ENCODE assay signal across 12 cellular contexts in the genomic region with DNA sequence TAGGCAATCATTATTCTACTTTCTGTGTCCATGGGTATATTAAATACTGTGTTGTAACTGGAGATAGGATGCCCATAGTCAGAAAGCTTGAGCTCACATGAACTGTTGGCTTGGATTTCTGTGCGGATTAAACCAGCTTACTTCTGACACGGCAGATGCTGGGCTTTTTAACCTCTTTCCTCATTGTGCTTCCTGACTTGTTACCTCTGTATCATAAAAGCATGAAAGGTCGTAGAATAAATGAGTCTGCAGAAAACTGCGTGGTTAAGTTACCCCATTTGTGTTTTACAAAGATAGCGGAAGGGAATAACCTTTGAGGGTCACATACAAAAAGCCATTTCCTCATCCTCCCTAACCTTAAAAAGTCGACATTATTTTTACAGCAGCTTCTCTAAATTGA.
DNase-seq lines count a peak whose midpoint lies in the region; FAIRE-seq and TF ChIP-seq lines count a peak whose summit lies in the region.
"Had no signal": no experiment of that assay in that cellular context is flagged by ENCODE, and none has a peak within 500 bp of the region (broad histone marks: within the 10 kb centered on the region; RNA-seq: fewer than 3 reads in every experiment).

No MANE protein-coding gene starts in this region.

- no peak overlapping the region for H2BK120ac ChIP-seq in H1 (replicated peaks; ENCODE audit: low read depth, low read length)

- H3K9ac ChIP-seq in H1 (replicated peaks in 1 of 4; ENCODE audit: extremely low read depth in 1 of 4, low read depth in 3 of 4, low read length in 3 of 4) = no peak overlapping the region

- H3K9me3 ChIP-seq in H1 (ENCODE audit: insufficient read depth in 2 of 2, low read depth in 1 of 2, low read length in 1 of 2) = no peaks in the 10 kb centered on the region

- FAIRE-seq in H1 (lab: Jason Lieb, UNC) (peak; percentile 28), frontal cortex (lab: Jason Lieb, UNC) (no peak)

- H3K4me3 Mint-ChIP-seq in progenitor cell of endocrine pancreas (ENCODE audit: low read depth) = no peak overlapping the region
- H3K4me3 Mint-ChIP-seq: activated B cell treated with CpG ODN at 0.5 μM for 24 hours; central memory CD8-positive, alpha-beta T cell had no signal

- H3K36me3 Mint-ChIP-seq in progenitor cell of endocrine pancreas (ENCODE audit: insufficient read depth) = peaks cover under 1% of the 10 kb centered on the region

- no peak for TF ChIP-seq POLR2A in H1 (IDR thresholded peaks at IDR 0.05; ENCODE audit: control extremely low read depth in 1 of 2, low read depth in 2 of 2, low read length in 2 of 2)

- H4K91ac ChIP-seq in H1 (replicated peaks; ENCODE audit: insufficient read length, low read length) = no peak overlapping the region

- 0 out of 4 replicates have a peak, but pooled peaks cover 0 to 2% of the 10 kb centered on the region in 2 experiments for H3K79me2 ChIP-seq in H1 (ENCODE audit: control insufficient read depth in 1 of 2, insufficient read depth in 2 of 2, low read length in 2 of 2)

- no peak overlapping the region for H2AFZ ChIP-seq in H1 (ENCODE audit: low read length)

- H3K79me1 ChIP-seq in H1 (ENCODE audit: low read depth, low read length) = 0 out of 2 replicates have a peak, but pooled peaks cover 2% of the 10 kb centered on the region

- no peak overlapping the region for H2BK12ac ChIP-seq in H1 (ENCODE audit: low read depth, low read length)

- WGBS in H1 (ENCODE audit: extremely low coverage in 1 of 2, insufficient coverage in 1 of 2, insufficient read length in 1 of 2, insufficient replicate concordance in 2 of 2, low coverage in 1 of 2, low lambda C conversion rate in 2 of 2, missing lambda C conversion rate in 1 of 2), 2 experiments = 95% methylated on average over 6 of the region's 6 CpGs; no CpG with 5 or more reads in 1 of the 2 experiments

- DNase-seq in NOMO-1 treated with DMSO at 0.1 percent for 48 hours (lab: John Stamatoyannopoulos, UW; ENCODE audit: unreplicated experiment) = peak; percentile 40
- no peak for DNase-seq in NOMO-1 treated with dmso at 0.1 percent for 144 hours (lab: John Stamatoyannopoulos, UW; ENCODE audit: unreplicated experiment)
- DNase-seq in NCI-H524 treated with DMSO at 0.1 percent for 48 hours (lab: John Stamatoyannopoulos, UW) = peak; percentile 56
- DNase-seq in H1 (ENCODE audit: low read depth in 1 of 2, low spot score in 2 of 2) = no peak
- DNase-seq in progenitor cell of endocrine pancreas (ENCODE audit: low spot score, unreplicated experiment) = no peak
- no peak for DNase-seq in NCI-H2029 (lab: John Stamatoyannopoulos, UW)
- DNase-seq in frontal cortex (ENCODE audit: low spot score in 2 of 2) = no peak
- no peak for DNase-seq in cerebellar cortex (ENCODE audit: low spot score)
- DNase-seq: activated B cell treated with CpG ODN at 0.5 μM for 24 hours, MG63 had no signal

- no peak overlapping the region for H3K56ac ChIP-seq in H1 (replicated peaks; ENCODE audit: insufficient read length, low read depth, low read length)

- H2BK5ac ChIP-seq in H1 (ENCODE audit: low read depth, low read length) = no peak overlapping the region

- no peak overlapping the region for H4K8ac ChIP-seq in H1 (ENCODE audit: extremely low read depth, insufficient read depth, low read length)

- no peak overlapping the region for H3K27ac ChIP-seq in H1 (ENCODE audit: low read depth, low read length)

- H4K20me1 ChIP-seq in H1 (replicated peaks in 1 of 2; ENCODE audit: control insufficient read depth in 1 of 2, insufficient read depth in 2 of 2, low read length in 2 of 2) = no peaks in the 10 kb centered on the region

- POLR2A ChIA-PET in H1 (lab: Charles Lee; ENCODE audit: partially characterized antibody) = interaction anchor here (0.6 kb wide), 1 partner anchor 11 kb away, joined by 3 read pairs; no protein-coding TSS in a partner anchor

- no peaks in the 10 kb centered on the region for H3K4me1 ChIP-seq in H1 (replicated peaks in 1 of 4; ENCODE audit: control insufficient read depth in 3 of 4, insufficient read depth in 4 of 4, low read length in 3 of 4)

- H3K27me3 Mint-ChIP-seq in progenitor cell of endocrine pancreas = no peaks in the 10 kb centered on the region
- H3K27me3 Mint-ChIP-seq: activated B cell treated with CpG ODN at 0.5 μM for 24 hours; central memory CD8-positive, alpha-beta T cell had no signal

- TF ChIP-seq EP300 in H1 (IDR thresholded peaks at IDR 0.05; ENCODE audit: borderline replicate concordance in 1 of 2, low read depth in 2 of 2, low read length in 2 of 2) = no peak

- H3K4me1 Mint-ChIP-seq in progenitor cell of endocrine pancreas (ENCODE audit: low read depth) = peaks cover 7% of the 10 kb centered on the region
- H3K4me1 Mint-ChIP-seq: central memory CD8-positive, alpha-beta T cell had no signal

- H3K23ac ChIP-seq in H1 (ENCODE audit: insufficient read length) = no peak overlapping the region

- H4K5ac ChIP-seq in H1 (ENCODE audit: insufficient read length, low read depth, low read length) = no peak overlapping the region

- H3K27ac Mint-ChIP-seq in progenitor cell of endocrine pancreas = peak overlapping the region; percentile 20
- H3K27ac Mint-ChIP-seq: activated B cell treated with CpG ODN at 0.5 μM for 24 hours had no signal

- no peak overlapping the region for H2BK20ac ChIP-seq in H1 (ENCODE audit: low read length)

- no peaks in the 10 kb centered on the region for H3K27me3 ChIP-seq in H1 (replicated peaks in 1 of 4; ENCODE audit: control insufficient read depth in 3 of 4, extremely low read depth in 1 of 4, insufficient read depth in 3 of 4, low read length in 3 of 4)
- H3K27me3 ChIP-seq: MG63 had no signal

- H3K4me3 ChIP-seq in H1 (ENCODE audit: extremely low read depth in 1 of 4, insufficient read depth in 2 of 4, low read depth in 3 of 4, low read length in 4 of 4) = no peak overlapping the region
- H3K4me3 ChIP-seq: MG63, smooth muscle cell had no signal

- H2BK15ac ChIP-seq in H1 (ENCODE audit: low read length) = no peak overlapping the region

- no peak overlapping the region for H3K14ac ChIP-seq in H1 (ENCODE audit: insufficient read length)

- no peak overlapping the region for H2AK5ac ChIP-seq in H1 (ENCODE audit: low read depth, low read length)

- H3K4ac ChIP-seq in H1 (replicated peaks; ENCODE audit: insufficient read length, low read depth, low read length) = no peak overlapping the region

- no peaks in the 10 kb centered on the region for H3K9me3 Mint-ChIP-seq in progenitor cell of endocrine pancreas (ENCODE audit: low read depth)
- H3K9me3 Mint-ChIP-seq: activated B cell treated with CpG ODN at 0.5 μM for 24 hours; central memory CD8-positive, alpha-beta T cell had no signal

- H3K18ac ChIP-seq in H1 (ENCODE audit: extremely low read depth, low read length) = no peak overlapping the region

- CTCF ChIA-PET in H1 (lab: Charles Lee; ENCODE audit: partially characterized antibody) = interaction anchor here (0.6 to 2.7 kb wide), 6 partner anchors 14 to 122 kb away, joined by 3 to 9 read pairs (median 4); no protein-coding TSS in a partner anchor

- H3K4me2 ChIP-seq in H1 (ENCODE audit: insufficient read depth in 1 of 2, low read depth in 2 of 2, low read length in 2 of 2) = no peak overlapping the region
- H3K4me2 ChIP-seq: smooth muscle cell had no signal

- TF ChIP-seq CTCF in H1 (IDR thresholded peaks at IDR 0.05; ENCODE audit: control extremely low read depth in 1 of 3, insufficient read depth in 1 of 3, low read depth in 1 of 3, low read length in 3 of 3) (no peak), progenitor cell of endocrine pancreas (IDR thresholded peaks at IDR 0.05; ENCODE audit: unreplicated experiment) (no peak)

- no peaks in the 10 kb centered on the region for H3K36me3 ChIP-seq in H1 (ENCODE audit: control insufficient read depth in 2 of 4, insufficient read depth in 4 of 4, low read length in 3 of 4)

- H3K23me2 ChIP-seq in H1 (ENCODE audit: low read depth, low read length) = no peaks in the 10 kb centered on the region

- no peak for TF ChIP-seq RAD21 in H1 (IDR thresholded peaks at IDR 0.05 in 1 of 2, conservative IDR thresholded peaks at IDR 0.05 in 1 of 2; ENCODE audit: low read depth in 2 of 2, low read length in 2 of 2)

TF ChIP-seq in H1, 55 proteins besides CTCF, POLR2A, EP300 and RAD21 (continues in another document):
- TF ChIP-seq KDM4A (IDR thresholded peaks at IDR 0.05; ENCODE audit: low read depth, low read length, severe bottlenecking) (no peak), PHF8 (conservative IDR thresholded peaks at IDR 0.05; ENCODE audit: low read depth, low read length) (no peak), RBBP5 (IDR thresholded peaks at IDR 0.05; ENCODE audit: borderline replicate concordance, low read depth, low read length) (no peak), YY1 (IDR thresholded peaks at IDR 0.05; ENCODE audit: low read depth, low read length) (no peak), TBP (IDR thresholded peaks at IDR 0.05; ENCODE audit: low read depth, low read length) (no peak), CREB1 (IDR thresholded peaks at IDR 0.05) (no peak), KDM5A (IDR thresholded peaks at IDR 0.05; ENCODE audit: low read length) (no peak), SUZ12 (IDR thresholded peaks at IDR 0.05; ENCODE audit: low read length) (no peak), SIN3A (conservative IDR thresholded peaks at IDR 0.05 in 1 of 2, IDR thresholded peaks at IDR 0.05 in 1 of 2; ENCODE audit: low read depth in 1 of 2, low read length in 2 of 2) (no peak), HDAC2 (IDR thresholded peaks at IDR 0.05; ENCODE audit: borderline replicate concordance in 1 of 2, low read depth in 2 of 2, low read length in 2 of 2) (no peak), SIX5 (IDR thresholded peaks at IDR 0.05; ENCODE audit: low read depth, low read length) (no peak), RNF2 (IDR thresholded peaks at IDR 0.05; ENCODE audit: borderline replicate concordance, low read depth, low read length, missing control alignments, poor library complexity, severe bottlenecking) (no peak)
- TF ChIP-seq, protein P1, sequence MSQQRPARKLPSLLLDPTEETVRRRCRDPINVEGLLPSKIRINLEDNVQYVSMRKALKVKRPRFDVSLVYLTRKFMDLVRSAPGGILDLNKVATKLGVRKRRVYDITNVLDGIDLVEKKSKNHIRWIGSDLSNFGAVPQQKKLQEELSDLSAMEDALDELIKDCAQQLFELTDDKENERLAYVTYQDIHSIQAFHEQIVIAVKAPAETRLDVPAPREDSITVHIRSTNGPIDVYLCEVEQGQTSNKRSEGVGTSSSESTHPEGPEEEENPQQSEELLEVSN (IDR thresholded peaks at IDR 0.05) = no peak
- TF ChIP-seq, protein P2, sequence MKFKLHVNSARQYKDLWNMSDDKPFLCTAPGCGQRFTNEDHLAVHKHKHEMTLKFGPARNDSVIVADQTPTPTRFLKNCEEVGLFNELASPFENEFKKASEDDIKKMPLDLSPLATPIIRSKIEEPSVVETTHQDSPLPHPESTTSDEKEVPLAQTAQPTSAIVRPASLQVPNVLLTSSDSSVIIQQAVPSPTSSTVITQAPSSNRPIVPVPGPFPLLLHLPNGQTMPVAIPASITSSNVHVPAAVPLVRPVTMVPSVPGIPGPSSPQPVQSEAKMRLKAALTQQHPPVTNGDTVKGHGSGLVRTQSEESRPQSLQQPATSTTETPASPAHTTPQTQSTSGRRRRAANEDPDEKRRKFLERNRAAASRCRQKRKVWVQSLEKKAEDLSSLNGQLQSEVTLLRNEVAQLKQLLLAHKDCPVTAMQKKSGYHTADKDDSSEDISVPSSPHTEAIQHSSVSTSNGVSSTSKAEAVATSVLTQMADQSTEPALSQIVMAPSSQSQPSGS (IDR thresholded peaks at IDR 0.05; ENCODE audit: low read length) = no peak

Comparison
In these comparisons a context has a peak if more than half of its experiments do, and no peak if none do; other contexts are left out.
1. DNase-seq: peak in NOMO-1 treated with DMSO at 0.1 percent for 48 hours (single experiment) and NCI-H524 treated with DMSO at 0.1 percent for 48 hours (single experiment); none in NOMO-1 treated with dmso at 0.1 percent for 144 hours (single experiment), H1 (0 of 2), progenitor cell of endocrine pancreas (single experiment), NCI-H2029 (single experiment), frontal cortex (0 of 2) and cerebellar cortex (single experiment).